19 cellular contexts compared by ENCODE assay signal in genomic region chr16:87694441-87695125, GRCh38.
"Had no signal": no experiment of that assay in that cellular context is flagged by ENCODE, and none has a peak within 500 bp of the region (broad histone marks: within the 10 kb centered on the region; RNA-seq: fewer than 3 reads in every experiment).

No MANE protein-coding gene starts in this region.

- H3K4me1 ChIP-seq: upper lobe of left lung had no signal

- H3K27me3 Mint-ChIP-seq: memory B cell, progenitor cell of endocrine pancreas had no signal

- H3K9me3 Mint-ChIP-seq: activated naive CD4-positive, alpha-beta T cell treated with anti-CD3 and anti-CD28 coated beads, Interleukin-2, amount 10 ng/mL, durations not matched to agents 7 days and 5 days; activated T-cell treated with anti-CD3 and anti-CD28 coated beads, Interleukin-2, amount 50 U/mL, for 4 hours; memory B cell had no signal

- ATAC-seq: activated T-cell treated with anti-CD3 and anti-CD28 coated beads, Interleukin-2, amount 50 U/mL, for 4 hours; heart right ventricle; left colon; SK-N-SH treated with all-trans-retinoic acid at 6 μM for 48 hours; stimulated activated naive CD8-positive, alpha-beta T cell treated with anti-CD3 and anti-CD28 coated beads, Interleukin-15, Interleukin-2, amounts not matched to agents 100 U/mL and 50 U/mL, for 24 hours had no signal

- H3K36me3 Mint-ChIP-seq: memory B cell had no signal

- DNase-seq: activated CD4-positive, alpha-beta T cell treated with anti-CD3 and anti-CD28 coated beads for 1 hour; activated CD8-positive, alpha-beta memory T cell treated with anti-CD3 and anti-CD28 coated beads for 24 hours; activated CD8-positive, alpha-beta memory T cell treated with anti-CD3 and anti-CD28 coated beads, Interleukin-2, amount 50 U/mL, for 4 hours; activated effector memory CD4-positive, alpha-beta T cell treated with Interleukin-2 at 50 U/mL for 16 hours; activated naive CD4-positive, alpha-beta T cell treated with anti-CD3 and anti-CD28 coated beads, Interleukin-2, amount 10 ng/mL, durations not matched to agents 7 days and 5 days; activated T-cell treated with anti-CD3 and anti-CD28 coated beads, Interleukin-2, amount 50 U/mL, for 4 hours; cerebellar nuclear complex; heart right ventricle; left colon; stimulated activated CD4-positive, alpha-beta T cell treated with anti-CD3 and anti-CD28 coated beads, Interleukin-2, amount 100 ng/mL, for 48 hours; stimulated activated naive CD8-positive, alpha-beta T cell treated with anti-CD3 and anti-CD28 coated beads, Interleukin-15, Interleukin-2, amounts not matched to agents 100 U/mL and 50 U/mL, for 24 hours had no signal

- H3K27ac ChIP-seq: ascending aorta, coronary artery, epithelial cell of prostate, heart right ventricle, upper lobe of left lung, VCaP had no signal

- H3K4me3 Mint-ChIP-seq: activated naive CD4-positive, alpha-beta T cell treated with anti-CD3 and anti-CD28 coated beads, Interleukin-2, amount 10 ng/mL, durations not matched to agents 7 days and 5 days; activated T-cell treated with anti-CD3 and anti-CD28 coated beads, Interleukin-2, amount 50 U/mL, for 4 hours; memory B cell had no signal

- H3K27me3 ChIP-seq: ascending aorta, upper lobe of left lung had no signal

- H3K9me3 ChIP-seq: ascending aorta, heart right ventricle, upper lobe of left lung had no signal

- H3K4me3 ChIP-seq: ascending aorta, coronary artery, heart right ventricle, upper lobe of left lung had no signal

- H3K27ac Mint-ChIP-seq: activated naive CD4-positive, alpha-beta T cell treated with anti-CD3 and anti-CD28 coated beads, Interleukin-2, amount 10 ng/mL, durations not matched to agents 7 days and 5 days; memory B cell; progenitor cell of endocrine pancreas had no signal
